In the genomic region with DNA sequence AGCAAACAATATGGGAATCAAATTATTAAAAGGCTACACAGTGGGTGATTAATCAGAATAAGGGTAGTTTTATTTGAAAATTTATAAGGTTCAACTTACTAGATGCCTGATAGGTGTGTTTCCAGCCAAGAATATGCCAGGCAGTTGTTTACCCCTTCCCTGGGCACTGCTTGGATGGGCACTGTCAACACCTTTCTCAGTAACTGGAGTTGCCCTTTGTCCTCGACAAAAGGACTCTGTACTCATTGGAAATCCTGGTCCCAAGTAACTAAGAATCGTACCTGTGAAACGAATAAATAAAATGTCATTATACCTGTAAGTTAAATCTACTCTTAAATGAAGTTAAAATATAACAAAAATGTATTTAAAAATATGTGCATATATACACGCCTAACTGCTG, we compare ENCODE assay signal across 1 cellular context.
TF ChIP-seq lines count a peak whose summit lies in the region.

No MANE protein-coding gene starts in this region.

TF ChIP-seq in K562, 482 proteins besides CTCF, POLR2A, EP300 and RAD21 (continued from another document):
- TF ChIP-seq GMEB1 (CRISPR knock-in tag; IDR thresholded peaks at IDR 0.05) (no peak), ZBTB26 (CRISPR knock-in tag; IDR thresholded peaks at IDR 0.05) (no peak), ARNT (IDR thresholded peaks at IDR 0.05) (no peak), RBM39 (optimal IDR thresholded peaks at IDR 0.05; ENCODE audit: low read depth, low read length) (no peak), ZNF780A (CRISPR knock-in tag; IDR thresholded peaks at IDR 0.05) (no peak)
